ENCODE assay signal across 8 cellular contexts in genomic region chr11:65430406-65431217, GRCh38. TPM values are rescaled to one million over a fixed set of nuclear protein-coding genes. Genes with fewer than 3 reads are reported as not detected.
A peak's percentile ranks its signal among the peaks of the same experiment; 100 is the strongest.
DNase-seq lines count a peak whose midpoint lies in the region; ATAC-seq and TF ChIP-seq lines count a peak whose summit lies in the region.

No MANE protein-coding gene starts in this region.

- POLR2A ChIA-PET in naive thymus-derived CD8-positive, alpha-beta T cell (lab: Charles Lee), result interaction anchor here (0.7 to 20.7 kb wide), 10 partner anchors 12 to 1113 kb away, joined by 3 to 2047 read pairs (median 4); partner anchors contain the start of genes FAM89B, MALAT1, NEAT1 and SCYL1

- peaks cover 69% of the 10 kb centered on the region for H3K36me3 ChIP-seq in MG63
- no peaks in the 10 kb centered on the region for H3K36me3 ChIP-seq in mesendoderm (ENCODE audit: control insufficient read depth, insufficient read depth, low read length)

- H3K4me3 ChIP-seq in MG63, result peak overlapping the region; percentile 80
- no peak overlapping the region for H3K4me3 ChIP-seq in mesendoderm (ENCODE audit: low read length)

- whole genome bisulfite sequencing in mesendoderm (ENCODE audit: extremely low coverage, insufficient coverage, low lambda C conversion rate), result no CpG with 5 or more reads among the region's 6 CpGs

- H4K5ac ChIP-seq in mesendoderm (ENCODE audit: low read length), result no peak overlapping the region

- no peak overlapping the region for H4K8ac ChIP-seq in mesendoderm (ENCODE audit: low read depth, low read length)

- H2BK120ac ChIP-seq in mesendoderm (ENCODE audit: low read depth, low read length), result no peak overlapping the region

- no peak overlapping the region for H3K23ac ChIP-seq in mesendoderm (ENCODE audit: low read length)

- peaks cover 63% of the 10 kb centered on the region for H3K36me3 Mint-ChIP-seq in central memory CD8-positive, alpha-beta T cell (ENCODE audit: insufficient read depth)
- H3K36me3 Mint-ChIP-seq in naive thymus-derived CD8-positive, alpha-beta T cell, result peaks cover 0 to 35% (median 14%) of the 10 kb centered on the region in 3 donors

- H3K4me1 ChIP-seq in mesendoderm (ENCODE audit: control insufficient read depth, low read depth, low read length), result peaks cover 14% of the 10 kb centered on the region

- H3K27ac ChIP-seq in C4-2B (peak overlapping the region; percentile 38), mesendoderm (ENCODE audit: low read depth, low read length) (no peak overlapping the region)

- peak overlapping the region; percentile 100 for H3K4me3 Mint-ChIP-seq in central memory CD8-positive, alpha-beta T cell
- peak overlapping the region; percentile 87 to 98 (median 95) for H3K4me3 Mint-ChIP-seq in naive thymus-derived CD8-positive, alpha-beta T cell

- H3K9me3 ChIP-seq in MG63, result no peaks in the 10 kb centered on the region; the same call in 1 of the 2 replicates

- no peak for TF ChIP-seq CTCF in C4-2B (conservative IDR thresholded peaks at IDR 0.05)

- no peak overlapping the region for H2AK5ac ChIP-seq in mesendoderm (ENCODE audit: low read length)

- no peak overlapping the region for H3K56ac ChIP-seq in mesendoderm (ENCODE audit: low read length)

- no peaks in the 10 kb centered on the region for H3K27me3 ChIP-seq in MG63
- H3K27me3 ChIP-seq in mesendoderm (ENCODE audit: insufficient read depth, low read length, poor library complexity), result no peaks in the 10 kb centered on the region

- ATAC-seq in central memory CD8-positive, alpha-beta T cell (replicated peaks; ENCODE audit: extremely low read depth, poor library complexity, severe bottlenecking), result peak; percentile 8
- peak; percentile 13 to 15 for ATAC-seq in naive thymus-derived CD8-positive, alpha-beta T cell
- ATAC-seq in GM18861 (IDR thresholded peaks at IDR 0.05; ENCODE audit: unreplicated experiment), result no peak

- no peak overlapping the region for H3K4ac ChIP-seq in mesendoderm (ENCODE audit: low read depth, low read length)

- peaks cover 86% of the 10 kb centered on the region for H3K4me1 Mint-ChIP-seq in central memory CD8-positive, alpha-beta T cell
- H3K4me1 Mint-ChIP-seq in naive thymus-derived CD8-positive, alpha-beta T cell, result peaks cover 45 to 93% (median 86%) of the 10 kb centered on the region in 4 donors

- peak overlapping the region; percentile 100 for H3K27ac Mint-ChIP-seq in central memory CD8-positive, alpha-beta T cell (ENCODE audit: low read depth)
- H3K27ac Mint-ChIP-seq in naive thymus-derived CD8-positive, alpha-beta T cell, result peak overlapping the region; percentile 94 to 100 (median 99)

- H2BK5ac ChIP-seq in mesendoderm (ENCODE audit: low read length), result no peak overlapping the region

- DNase-seq in MG63 (no peak), NCI-H82 (lab: John Stamatoyannopoulos, UW) (no peak), mesendoderm (no peak), AG20443 (ENCODE audit: low spot score) (no peak)
- no peak for DNase-seq in central memory CD8-positive, alpha-beta T cell (ENCODE audit: low spot score in 2 of 2)
- DNase-seq in naive thymus-derived CD8-positive, alpha-beta T cell, result peak in 3 of 10 donors; percentile 37 to 60 (median 43)

- no peaks in the 10 kb centered on the region for H3K27me3 Mint-ChIP-seq in central memory CD8-positive, alpha-beta T cell
- no peaks in the 10 kb centered on the region for H3K27me3 Mint-ChIP-seq in naive thymus-derived CD8-positive, alpha-beta T cell

- H3K9ac ChIP-seq in mesendoderm (ENCODE audit: low read length), result no peak overlapping the region

- H3K9me3 Mint-ChIP-seq in central memory CD8-positive, alpha-beta T cell, result no peaks in the 10 kb centered on the region
- no peaks in the 10 kb centered on the region for H3K9me3 Mint-ChIP-seq in naive thymus-derived CD8-positive, alpha-beta T cell

- H3K4me2 ChIP-seq in mesendoderm (ENCODE audit: low read length), result no peak overlapping the region

- no peak overlapping the region for H2BK15ac ChIP-seq in mesendoderm (replicated peaks; ENCODE audit: low read depth)

- no peak overlapping the region for H3K18ac ChIP-seq in mesendoderm (ENCODE audit: low read length)

- H3K79me2 ChIP-seq in mesendoderm (ENCODE audit: control insufficient read depth, insufficient read depth, low read length), result peaks cover 22% of the 10 kb centered on the region

- H3K79me1 ChIP-seq in mesendoderm (ENCODE audit: low read length), result peaks cover 9% of the 10 kb centered on the region

RNA-seq across cellular contexts. Expression of gene NEAT1, which starts 8.0 kb away (rescaled TPM):
- 4.8 and 7.7 TPM in 2 replicates for total RNA-seq in MG63 (2014; rRNA removed; shearing (Covaris generic); ENCODE audit: low replicate concordance)
- total RNA-seq in naive thymus-derived CD8-positive, alpha-beta T cell, result 100 to 1,000 TPM; 375 to 414 TPM
- 1 to 10 TPM; 1.3 to 2.9 (median 1.9) TPM for polyA plus RNA-seq in naive thymus-derived CD8-positive, alpha-beta T cell
- polyA plus RNA-seq in mesendoderm (2013, experiment 1 of 2), result 3.7 TPM
- polyA plus RNA-seq in mesendoderm (2013, experiment 2 of 2), result 4.5 TPM

RNA-seq across cellular contexts. Expression of gene FRMD8, which starts 44.2 kb away (rescaled TPM):
- total RNA-seq in MG63 (2014; rRNA removed; shearing (Covaris generic); ENCODE audit: low replicate concordance), result 25.9 and 44.1 TPM in 2 replicates
- total RNA-seq in naive thymus-derived CD8-positive, alpha-beta T cell, result 10 to 100 TPM; 48.6 to 55.0 TPM
- 10 to 100 TPM; 34.5 to 42.6 (median 35.4) TPM for polyA plus RNA-seq in naive thymus-derived CD8-positive, alpha-beta T cell
- 10.9 TPM for polyA plus RNA-seq in mesendoderm (2013, experiment 1 of 2)
- 10.4 TPM for polyA plus RNA-seq in mesendoderm (2013, experiment 2 of 2)

RNA-seq across cellular contexts. Expression of gene SLC25A45, which starts 48.2 kb away (rescaled TPM):
- total RNA-seq in MG63 (2014; rRNA removed; shearing (Covaris generic); ENCODE audit: low replicate concordance), result 1.9 TPM in 2 replicates
- total RNA-seq in naive thymus-derived CD8-positive, alpha-beta T cell, result 10 to 100 TPM; 22.2 to 23.4 TPM
- 10 to 100 TPM; 10.8 to 19.2 (median 11.0) TPM for polyA plus RNA-seq in naive thymus-derived CD8-positive, alpha-beta T cell
- polyA plus RNA-seq in mesendoderm (2013, experiment 1 of 2), result 0.95 TPM
- polyA plus RNA-seq in mesendoderm (2013, experiment 2 of 2), result 0.76 TPM

Comparison
In these comparisons a context has a peak if more than half of its experiments do, and no peak if none do; other contexts are left out.
1. RNA of gene NEAT1, which starts 8.0 kb away (total RNA-seq): 375 to 414 TPM in naive thymus-derived CD8-positive, alpha-beta T cell; 4.8 to 7.7 TPM in MG63; every median in the first group is over 10 times any median in the second.